ENCODE assay signal across 29 cellular contexts in the genomic region with DNA sequence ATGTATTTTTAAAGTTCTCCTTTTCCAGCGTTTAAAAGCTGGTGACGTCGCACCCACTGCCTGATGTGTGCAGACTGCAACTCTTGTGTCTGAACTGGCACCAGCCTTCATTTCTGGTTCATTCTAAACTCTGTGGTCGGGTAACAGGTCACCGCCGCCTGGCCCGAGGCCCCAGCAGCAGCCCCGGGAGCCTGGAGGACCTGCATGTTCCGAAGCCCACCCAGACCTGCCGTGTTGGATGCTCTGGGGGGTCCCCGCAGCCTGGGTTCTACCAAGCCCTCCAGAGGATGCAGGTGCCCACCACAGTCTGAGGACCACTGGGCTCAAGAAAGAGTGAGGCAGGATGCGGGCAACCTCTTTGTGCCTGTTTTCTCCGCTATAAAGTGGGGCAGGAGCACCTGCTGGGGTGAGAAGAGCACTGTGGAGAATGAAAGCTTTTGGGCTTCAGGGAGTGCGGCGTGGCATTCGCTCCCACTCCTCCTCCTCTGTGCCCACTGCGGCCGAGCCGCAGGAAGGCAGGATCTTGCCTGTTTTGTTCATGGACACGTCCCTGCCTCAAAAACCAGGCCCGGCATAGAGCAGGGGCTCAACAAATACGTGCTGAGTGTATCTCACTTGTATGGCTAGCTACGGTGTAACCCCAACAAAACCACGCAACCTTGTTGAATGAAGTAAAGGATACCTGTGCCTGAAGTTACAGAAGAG.
"Had no signal": no experiment of that assay in that cellular context is flagged by ENCODE, and none has a peak within 500 bp of the region (broad histone marks: within the 10 kb centered on the region; RNA-seq: fewer than 3 reads in every experiment).

No MANE protein-coding gene starts in this region.

- ATAC-seq: activated CD4-positive, alpha-beta T cell treated with anti-CD3 and anti-CD28 coated beads for 36 hours; activated CD8-positive, alpha-beta memory T cell treated with anti-CD3 and anti-CD28 coated beads, Interleukin-2, amount 10 ng/mL, durations not matched to agents 7 days and 5 days; activated CD8-positive, alpha-beta T cell treated with anti-CD3 and anti-CD28 coated beads, Interleukin-2, amount 10 ng/mL, durations not matched to agents 7 days and 5 days; gastroesophageal sphincter; heart right ventricle had no signal

- H3K27me3 ChIP-seq: brain microvascular endothelial cell, colonic mucosa, esophagus squamous epithelium, gastroesophageal sphincter, heart right ventricle had no signal

- H3K9me3 ChIP-seq: colonic mucosa, esophagus squamous epithelium, gastroesophageal sphincter, heart right ventricle had no signal

- FAIRE-seq: astrocyte, bronchial epithelial cell, endometrium, endothelial cell of umbilical vein had no signal

- H3K27ac ChIP-seq: brain microvascular endothelial cell, colonic mucosa, epithelial cell of prostate, esophagus squamous epithelium, gastroesophageal sphincter, heart right ventricle had no signal

- DNase-seq: activated CD4-positive, alpha-beta memory T cell treated with anti-CD3 and anti-CD28 coated beads for 36 hours; activated CD4-positive, alpha-beta T cell treated with anti-CD3 and anti-CD28 coated beads for 36 hours; activated CD4-positive, alpha-beta T cell treated with anti-CD3 and anti-CD28 coated beads, Interleukin-2, amount 10 ng/mL, durations not matched to agents 24 days and 14 days; activated CD4-positive, CD25-positive, alpha-beta regulatory T cell; activated CD4-positive, CD25-positive, alpha-beta regulatory T cell treated with anti-CD3 and anti-CD28 coated beads, Interleukin-2, amount 50 U/mL, for 72 hours; activated CD8-positive, alpha-beta memory T cell treated with anti-CD3 and anti-CD28 coated beads, Interleukin-2, amount 10 ng/mL, durations not matched to agents 7 days and 5 days; activated CD8-positive, alpha-beta memory T cell treated with anti-CD3 and anti-CD28 coated beads, Interleukin-2, amount 50 U/mL, for 4 hours; activated CD8-positive, alpha-beta T cell treated with anti-CD3 and anti-CD28 coated beads, Interleukin-2, amount 10 ng/mL, durations not matched to agents 7 days and 5 days; activated effector memory CD4-positive, alpha-beta T cell treated with anti-CD3 and anti-CD28 coated beads, Interleukin-2, amount 50 U/mL, for 16 hours; activated naive CD4-positive, alpha-beta T cell treated with anti-CD3 and anti-CD28 coated beads for 36 hours; activated T-cell treated with anti-CD3 and anti-CD28 coated beads, Interleukin-2, amount 50 U/mL, for 1 hour; activated T-cell treated with anti-CD3 and anti-CD28 coated beads, Interleukin-2, amount 50 U/mL, for 48 hours; amniotic stem cell; anterior cingulate cortex; brain microvascular endothelial cell; caudate nucleus; colonic mucosa; effector CD8-positive, alpha-beta T cell; esophagus squamous epithelium; foreskin melanocyte; heart right ventricle; T-helper 1 cell; T-helper 2 cell had no signal

- H3K4me1 ChIP-seq: colonic mucosa, esophagus squamous epithelium, gastroesophageal sphincter, heart right ventricle had no signal

- H3K4me3 ChIP-seq: colonic mucosa, esophagus squamous epithelium, gastroesophageal sphincter, heart right ventricle had no signal
